Comparison of ENCODE assay signal across 1 cellular context in the genomic region with DNA sequence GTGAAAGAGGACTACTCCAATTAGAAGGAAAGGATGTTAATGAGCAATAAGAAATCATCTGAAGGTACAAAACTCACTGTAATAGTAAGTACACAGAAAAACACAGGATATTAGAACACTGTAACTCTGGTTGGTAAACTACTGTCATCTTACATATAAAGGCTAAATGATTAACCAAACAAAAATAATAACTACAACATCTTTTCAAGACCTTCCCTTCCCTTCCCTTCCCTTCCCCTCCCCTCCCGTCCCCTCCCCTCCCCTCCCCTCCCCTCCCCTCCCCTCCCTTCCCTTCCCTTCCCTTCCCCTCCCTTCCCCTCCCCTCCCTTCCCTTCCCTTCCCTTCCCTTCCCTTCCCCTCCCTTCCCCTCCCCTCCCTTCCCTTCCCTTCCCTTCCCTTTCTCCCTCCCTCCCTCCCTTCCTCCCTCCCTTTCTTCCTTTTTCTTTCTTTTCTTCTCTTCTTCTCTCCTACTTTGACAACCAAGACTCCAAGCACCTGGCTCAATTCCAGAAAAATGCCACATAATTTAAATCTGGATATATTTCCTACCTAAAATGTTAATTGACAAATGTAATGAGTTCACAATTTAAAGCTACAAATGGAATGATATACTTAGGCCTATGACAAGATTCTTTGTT. TPM values are rescaled to one million over a fixed set of nuclear protein-coding genes. Genes with fewer than 3 reads are reported as not detected.
"Had no signal": no experiment of that assay in that cellular context is flagged by ENCODE, and none has a peak within 500 bp of the region (broad histone marks: within the 10 kb centered on the region; RNA-seq: fewer than 3 reads in every experiment).

No MANE protein-coding gene starts in this region.

RNA-seq across cellular contexts. Expression of a gene that starts 38.7 kb away (rescaled TPM):
- total RNA-seq: H9 had no signal
